Comparison of ENCODE assay signal across 1 cellular context in the genomic region with DNA sequence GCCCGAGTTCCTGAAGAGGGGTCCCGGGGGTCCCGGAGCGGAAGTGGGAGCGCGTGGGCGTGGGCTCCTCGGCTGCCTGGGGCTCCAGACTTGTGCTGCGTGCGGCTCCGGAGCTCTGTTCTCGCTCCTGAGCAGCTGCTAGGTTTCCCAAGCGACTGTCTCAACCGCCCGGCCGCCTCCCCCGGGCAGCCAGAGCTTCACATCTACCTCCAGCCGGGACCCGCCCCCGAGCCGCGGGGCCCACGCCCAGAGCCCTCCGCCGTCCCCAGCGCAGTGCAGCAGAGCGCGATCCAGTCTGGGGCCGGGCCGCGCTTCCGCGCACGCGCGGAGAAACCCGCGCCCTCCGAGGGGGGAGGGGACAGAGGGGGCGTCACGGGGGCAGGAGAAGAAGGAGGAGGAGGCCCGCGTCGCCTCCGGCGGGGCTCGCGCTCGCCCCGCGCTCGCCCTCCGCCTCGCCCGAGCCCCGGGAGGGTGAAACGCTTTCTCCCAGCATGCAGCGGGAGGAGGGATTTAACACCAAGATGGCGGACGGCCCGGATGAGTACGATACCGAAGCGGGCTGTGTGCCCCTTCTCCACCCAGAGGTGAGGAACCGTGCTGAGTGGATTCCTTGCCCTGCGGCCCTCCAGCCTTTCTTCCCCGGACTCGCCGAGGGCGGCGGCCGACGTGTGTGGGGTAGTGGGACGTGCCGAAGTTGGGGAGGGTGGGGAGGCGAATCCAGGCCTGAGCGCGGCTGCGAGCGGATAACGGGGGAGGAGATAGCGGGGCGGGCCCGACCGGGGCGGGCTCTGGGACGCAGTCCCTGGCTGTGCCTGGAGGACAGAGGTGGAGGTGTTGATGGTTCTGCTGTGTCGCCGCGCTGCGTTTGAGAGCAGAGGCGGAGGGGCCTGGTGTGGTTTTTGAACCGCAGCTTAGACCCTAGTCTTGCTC.
TF ChIP-seq lines count a peak whose summit lies in the region.

A gene with protein sequence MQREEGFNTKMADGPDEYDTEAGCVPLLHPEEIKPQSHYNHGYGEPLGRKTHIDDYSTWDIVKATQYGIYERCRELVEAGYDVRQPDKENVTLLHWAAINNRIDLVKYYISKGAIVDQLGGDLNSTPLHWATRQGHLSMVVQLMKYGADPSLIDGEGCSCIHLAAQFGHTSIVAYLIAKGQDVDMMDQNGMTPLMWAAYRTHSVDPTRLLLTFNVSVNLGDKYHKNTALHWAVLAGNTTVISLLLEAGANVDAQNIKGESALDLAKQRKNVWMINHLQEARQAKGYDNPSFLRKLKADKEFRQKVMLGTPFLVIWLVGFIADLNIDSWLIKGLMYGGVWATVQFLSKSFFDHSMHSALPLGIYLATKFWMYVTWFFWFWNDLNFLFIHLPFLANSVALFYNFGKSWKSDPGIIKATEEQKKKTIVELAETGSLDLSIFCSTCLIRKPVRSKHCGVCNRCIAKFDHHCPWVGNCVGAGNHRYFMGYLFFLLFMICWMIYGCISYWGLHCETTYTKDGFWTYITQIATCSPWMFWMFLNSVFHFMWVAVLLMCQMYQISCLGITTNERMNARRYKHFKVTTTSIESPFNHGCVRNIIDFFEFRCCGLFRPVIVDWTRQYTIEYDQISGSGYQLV (plus strand): TSS at position 370 of the 930 bp plus-strand sequence. CDS start 122 bp downstream, at position 492.

TF ChIP-seq in H1, 55 proteins besides CTCF, POLR2A, EP300 and RAD21:
- TF ChIP-seq MAFK (IDR thresholded peaks at IDR 0.05; ENCODE audit: low read depth, low read length) (no peak), KDM4A (IDR thresholded peaks at IDR 0.05; ENCODE audit: low read depth, low read length, severe bottlenecking) (peak; percentile 57), EGR1 (IDR thresholded peaks at IDR 0.05; ENCODE audit: borderline replicate concordance, low read depth, low read length) (peak; percentile 48; the same call in 1 of the 2 replicates), GTF2F1 (IDR thresholded peaks at IDR 0.05; ENCODE audit: borderline replicate concordance, low read depth, low read length) (peak; percentile 48; the same call in 1 of the 2 replicates), BACH1 (IDR thresholded peaks at IDR 0.05; ENCODE audit: low read length) (no peak), CBX5 (IDR thresholded peaks at IDR 0.05; ENCODE audit: low read depth, low read length) (no peak), HDAC2 (IDR thresholded peaks at IDR 0.05; ENCODE audit: borderline replicate concordance in 1 of 2, low read depth in 2 of 2, low read length in 2 of 2) (peak; percentile 3 to 79; a peak in 1 of 4 replicates), ASH2L (IDR thresholded peaks at IDR 0.05; ENCODE audit: low read length) (peak; percentile 99), RBBP5 (IDR thresholded peaks at IDR 0.05; ENCODE audit: borderline replicate concordance, low read depth, low read length) (peak; percentile 94), CHD1 (IDR thresholded peaks at IDR 0.05; ENCODE audit: low read depth, low read length) (peak; percentile 41; the same call in 1 of the 2 replicates), TAF1 (IDR thresholded peaks at IDR 0.05; ENCODE audit: low read depth, low read length) (peak; percentile 94), FOSL1 (IDR thresholded peaks at IDR 0.05; ENCODE audit: insufficient read depth, low read depth, low read length) (no peak), PHF8 (conservative IDR thresholded peaks at IDR 0.05; ENCODE audit: low read depth, low read length) (peak; percentile 97), JUN (IDR thresholded peaks at IDR 0.05; ENCODE audit: low read depth, low read length) (no peak), POLR2AphosphoS5 (IDR thresholded peaks at IDR 0.05; ENCODE audit: low read depth, low read length) (peak; percentile 92), SP4 (IDR thresholded peaks at IDR 0.05; ENCODE audit: low read length) (0 out of 2 replicates have a peak, but pooled peaks have one; percentile 34), TBP (IDR thresholded peaks at IDR 0.05; ENCODE audit: low read depth, low read length) (peak; percentile 91), CREB1 (IDR thresholded peaks at IDR 0.05) (0 out of 2 replicates have a peak, but pooled peaks have one; percentile 22), KDM1A (IDR thresholded peaks at IDR 0.05; ENCODE audit: borderline replicate concordance, low read length) (no peak), TAF7 (optimal IDR thresholded peaks at IDR 0.05; ENCODE audit: borderline replicate concordance, low read depth, low read length) (peak; percentile 54), YY1 (IDR thresholded peaks at IDR 0.05; ENCODE audit: low read depth, low read length) (peak; percentile 97), KDM5A (IDR thresholded peaks at IDR 0.05; ENCODE audit: low read length) (peak; percentile 58), SP1 (IDR thresholded peaks at IDR 0.05; ENCODE audit: low read depth, low read length) (0 out of 2 replicates have a peak, but pooled peaks have one; percentile 11), RNF2 (IDR thresholded peaks at IDR 0.05; ENCODE audit: borderline replicate concordance, low read depth, low read length, missing control alignments, poor library complexity, severe bottlenecking) (no peak), SIN3A (conservative IDR thresholded peaks at IDR 0.05 in 1 of 2, IDR thresholded peaks at IDR 0.05 in 1 of 2; ENCODE audit: low read depth in 1 of 2, low read length in 2 of 2) (peak in 1 of 2 experiments; percentile 53; a peak in 1 of 4 replicates), TEAD4 (IDR thresholded peaks at IDR 0.05; ENCODE audit: low read depth, low read length) (no peak)
- TF ChIP-seq, protein P1, sequence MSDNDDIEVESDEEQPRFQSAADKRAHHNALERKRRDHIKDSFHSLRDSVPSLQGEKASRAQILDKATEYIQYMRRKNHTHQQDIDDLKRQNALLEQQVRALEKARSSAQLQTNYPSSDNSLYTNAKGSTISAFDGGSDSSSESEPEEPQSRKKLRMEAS (IDR thresholded peaks at IDR 0.05): peak; percentile 64
- TF ChIP-seq, protein P2, sequence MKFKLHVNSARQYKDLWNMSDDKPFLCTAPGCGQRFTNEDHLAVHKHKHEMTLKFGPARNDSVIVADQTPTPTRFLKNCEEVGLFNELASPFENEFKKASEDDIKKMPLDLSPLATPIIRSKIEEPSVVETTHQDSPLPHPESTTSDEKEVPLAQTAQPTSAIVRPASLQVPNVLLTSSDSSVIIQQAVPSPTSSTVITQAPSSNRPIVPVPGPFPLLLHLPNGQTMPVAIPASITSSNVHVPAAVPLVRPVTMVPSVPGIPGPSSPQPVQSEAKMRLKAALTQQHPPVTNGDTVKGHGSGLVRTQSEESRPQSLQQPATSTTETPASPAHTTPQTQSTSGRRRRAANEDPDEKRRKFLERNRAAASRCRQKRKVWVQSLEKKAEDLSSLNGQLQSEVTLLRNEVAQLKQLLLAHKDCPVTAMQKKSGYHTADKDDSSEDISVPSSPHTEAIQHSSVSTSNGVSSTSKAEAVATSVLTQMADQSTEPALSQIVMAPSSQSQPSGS (IDR thresholded peaks at IDR 0.05; ENCODE audit: low read length): no peak
- TF ChIP-seq, protein P3, sequence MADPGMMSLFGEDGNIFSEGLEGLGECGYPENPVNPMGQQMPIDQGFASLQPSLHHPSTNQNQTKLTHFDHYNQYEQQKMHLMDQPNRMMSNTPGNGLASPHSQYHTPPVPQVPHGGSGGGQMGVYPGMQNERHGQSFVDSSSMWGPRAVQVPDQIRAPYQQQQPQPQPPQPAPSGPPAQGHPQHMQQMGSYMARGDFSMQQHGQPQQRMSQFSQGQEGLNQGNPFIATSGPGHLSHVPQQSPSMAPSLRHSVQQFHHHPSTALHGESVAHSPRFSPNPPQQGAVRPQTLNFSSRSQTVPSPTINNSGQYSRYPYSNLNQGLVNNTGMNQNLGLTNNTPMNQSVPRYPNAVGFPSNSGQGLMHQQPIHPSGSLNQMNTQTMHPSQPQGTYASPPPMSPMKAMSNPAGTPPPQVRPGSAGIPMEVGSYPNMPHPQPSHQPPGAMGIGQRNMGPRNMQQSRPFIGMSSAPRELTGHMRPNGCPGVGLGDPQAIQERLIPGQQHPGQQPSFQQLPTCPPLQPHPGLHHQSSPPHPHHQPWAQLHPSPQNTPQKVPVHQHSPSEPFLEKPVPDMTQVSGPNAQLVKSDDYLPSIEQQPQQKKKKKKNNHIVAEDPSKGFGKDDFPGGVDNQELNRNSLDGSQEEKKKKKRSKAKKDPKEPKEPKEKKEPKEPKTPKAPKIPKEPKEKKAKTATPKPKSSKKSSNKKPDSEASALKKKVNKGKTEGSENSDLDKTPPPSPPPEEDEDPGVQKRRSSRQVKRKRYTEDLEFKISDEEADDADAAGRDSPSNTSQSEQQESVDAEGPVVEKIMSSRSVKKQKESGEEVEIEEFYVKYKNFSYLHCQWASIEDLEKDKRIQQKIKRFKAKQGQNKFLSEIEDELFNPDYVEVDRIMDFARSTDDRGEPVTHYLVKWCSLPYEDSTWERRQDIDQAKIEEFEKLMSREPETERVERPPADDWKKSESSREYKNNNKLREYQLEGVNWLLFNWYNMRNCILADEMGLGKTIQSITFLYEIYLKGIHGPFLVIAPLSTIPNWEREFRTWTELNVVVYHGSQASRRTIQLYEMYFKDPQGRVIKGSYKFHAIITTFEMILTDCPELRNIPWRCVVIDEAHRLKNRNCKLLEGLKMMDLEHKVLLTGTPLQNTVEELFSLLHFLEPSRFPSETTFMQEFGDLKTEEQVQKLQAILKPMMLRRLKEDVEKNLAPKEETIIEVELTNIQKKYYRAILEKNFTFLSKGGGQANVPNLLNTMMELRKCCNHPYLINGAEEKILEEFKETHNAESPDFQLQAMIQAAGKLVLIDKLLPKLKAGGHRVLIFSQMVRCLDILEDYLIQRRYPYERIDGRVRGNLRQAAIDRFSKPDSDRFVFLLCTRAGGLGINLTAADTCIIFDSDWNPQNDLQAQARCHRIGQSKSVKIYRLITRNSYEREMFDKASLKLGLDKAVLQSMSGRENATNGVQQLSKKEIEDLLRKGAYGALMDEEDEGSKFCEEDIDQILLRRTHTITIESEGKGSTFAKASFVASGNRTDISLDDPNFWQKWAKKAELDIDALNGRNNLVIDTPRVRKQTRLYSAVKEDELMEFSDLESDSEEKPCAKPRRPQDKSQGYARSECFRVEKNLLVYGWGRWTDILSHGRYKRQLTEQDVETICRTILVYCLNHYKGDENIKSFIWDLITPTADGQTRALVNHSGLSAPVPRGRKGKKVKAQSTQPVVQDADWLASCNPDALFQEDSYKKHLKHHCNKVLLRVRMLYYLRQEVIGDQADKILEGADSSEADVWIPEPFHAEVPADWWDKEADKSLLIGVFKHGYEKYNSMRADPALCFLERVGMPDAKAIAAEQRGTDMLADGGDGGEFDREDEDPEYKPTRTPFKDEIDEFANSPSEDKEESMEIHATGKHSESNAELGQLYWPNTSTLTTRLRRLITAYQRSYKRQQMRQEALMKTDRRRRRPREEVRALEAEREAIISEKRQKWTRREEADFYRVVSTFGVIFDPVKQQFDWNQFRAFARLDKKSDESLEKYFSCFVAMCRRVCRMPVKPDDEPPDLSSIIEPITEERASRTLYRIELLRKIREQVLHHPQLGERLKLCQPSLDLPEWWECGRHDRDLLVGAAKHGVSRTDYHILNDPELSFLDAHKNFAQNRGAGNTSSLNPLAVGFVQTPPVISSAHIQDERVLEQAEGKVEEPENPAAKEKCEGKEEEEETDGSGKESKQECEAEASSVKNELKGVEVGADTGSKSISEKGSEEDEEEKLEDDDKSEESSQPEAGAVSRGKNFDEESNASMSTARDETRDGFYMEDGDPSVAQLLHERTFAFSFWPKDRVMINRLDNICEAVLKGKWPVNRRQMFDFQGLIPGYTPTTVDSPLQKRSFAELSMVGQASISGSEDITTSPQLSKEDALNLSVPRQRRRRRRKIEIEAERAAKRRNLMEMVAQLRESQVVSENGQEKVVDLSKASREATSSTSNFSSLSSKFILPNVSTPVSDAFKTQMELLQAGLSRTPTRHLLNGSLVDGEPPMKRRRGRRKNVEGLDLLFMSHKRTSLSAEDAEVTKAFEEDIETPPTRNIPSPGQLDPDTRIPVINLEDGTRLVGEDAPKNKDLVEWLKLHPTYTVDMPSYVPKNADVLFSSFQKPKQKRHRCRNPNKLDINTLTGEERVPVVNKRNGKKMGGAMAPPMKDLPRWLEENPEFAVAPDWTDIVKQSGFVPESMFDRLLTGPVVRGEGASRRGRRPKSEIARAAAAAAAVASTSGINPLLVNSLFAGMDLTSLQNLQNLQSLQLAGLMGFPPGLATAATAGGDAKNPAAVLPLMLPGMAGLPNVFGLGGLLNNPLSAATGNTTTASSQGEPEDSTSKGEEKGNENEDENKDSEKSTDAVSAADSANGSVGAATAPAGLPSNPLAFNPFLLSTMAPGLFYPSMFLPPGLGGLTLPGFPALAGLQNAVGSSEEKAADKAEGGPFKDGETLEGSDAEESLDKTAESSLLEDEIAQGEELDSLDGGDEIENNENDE (IDR thresholded peaks at IDR 0.05; ENCODE audit: insufficient replicate concordance, low read length): no peak
- TF ChIP-seq, protein P4, sequence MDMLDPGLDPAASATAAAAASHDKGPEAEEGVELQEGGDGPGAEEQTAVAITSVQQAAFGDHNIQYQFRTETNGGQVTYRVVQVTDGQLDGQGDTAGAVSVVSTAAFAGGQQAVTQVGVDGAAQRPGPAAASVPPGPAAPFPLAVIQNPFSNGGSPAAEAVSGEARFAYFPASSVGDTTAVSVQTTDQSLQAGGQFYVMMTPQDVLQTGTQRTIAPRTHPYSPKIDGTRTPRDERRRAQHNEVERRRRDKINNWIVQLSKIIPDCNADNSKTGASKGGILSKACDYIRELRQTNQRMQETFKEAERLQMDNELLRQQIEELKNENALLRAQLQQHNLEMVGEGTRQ (IDR thresholded peaks at IDR 0.05; ENCODE audit: low read length): no peak
- TF ChIP-seq, protein P5, sequence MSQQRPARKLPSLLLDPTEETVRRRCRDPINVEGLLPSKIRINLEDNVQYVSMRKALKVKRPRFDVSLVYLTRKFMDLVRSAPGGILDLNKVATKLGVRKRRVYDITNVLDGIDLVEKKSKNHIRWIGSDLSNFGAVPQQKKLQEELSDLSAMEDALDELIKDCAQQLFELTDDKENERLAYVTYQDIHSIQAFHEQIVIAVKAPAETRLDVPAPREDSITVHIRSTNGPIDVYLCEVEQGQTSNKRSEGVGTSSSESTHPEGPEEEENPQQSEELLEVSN (IDR thresholded peaks at IDR 0.05): 0 out of 2 replicates have a peak, but pooled peaks have one; percentile 12
